In the genomic region with DNA sequence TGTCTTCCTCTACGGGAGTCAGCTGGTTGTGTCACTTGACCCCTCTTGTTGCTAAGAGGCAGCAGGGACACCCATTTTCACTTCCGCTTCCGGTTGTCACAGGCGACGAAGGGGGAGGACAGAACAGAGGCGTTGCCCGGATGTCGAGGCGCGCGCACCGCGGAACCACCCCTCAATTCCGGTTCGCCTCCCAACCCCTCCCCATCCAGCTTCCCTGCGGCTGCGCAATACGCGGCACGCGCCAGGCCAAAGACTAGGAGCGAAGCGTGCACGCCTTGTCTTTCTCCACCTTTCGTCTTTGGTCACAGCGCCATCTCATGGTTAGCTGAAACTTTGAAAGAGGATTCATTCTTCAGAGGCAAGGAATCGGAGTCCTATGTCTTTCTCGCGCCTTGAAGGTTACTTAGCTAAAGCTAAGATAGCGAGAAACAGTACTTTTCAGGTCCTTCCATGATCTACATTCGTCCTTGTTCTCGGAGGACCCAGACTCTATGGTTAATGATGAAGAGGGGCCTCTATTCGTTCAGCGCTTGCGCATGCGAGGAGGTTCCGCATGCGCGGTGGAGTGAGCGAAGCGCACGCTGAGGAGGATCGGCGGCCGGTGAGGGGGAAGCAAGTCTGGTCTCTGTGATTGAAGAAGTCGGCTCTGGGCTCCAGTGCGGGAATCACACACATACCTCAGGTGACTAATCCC, we compare ENCODE assay signal across 8 cellular contexts. TPM values are rescaled to one million over a fixed set of nuclear protein-coding genes. Genes with fewer than 3 reads are reported as not detected.
DNase-seq lines count a peak whose midpoint lies in the region; ATAC-seq, FAIRE-seq and TF ChIP-seq lines count a peak whose summit lies in the region.

A gene (minus strand): TSS at position 30 of the 694 bp plus-strand sequence. CDS start 106 bp downstream, outside the sequence.
A gene (plus strand): TSS at position 554 of the 694 bp plus-strand sequence. CDS start 4,440 bp downstream, outside the sequence.

- peak within 1 kb of the TSS; percentile 96 to 97 for H3K4me3 Mint-ChIP-seq in CD14-positive monocyte

- peak within 1 kb of the TSS; percentile 89 to 97 (median 93) for H3K4me3 ChIP-seq in HepG2 (replicated peaks in 1 of 3; ENCODE audit: insufficient read depth in 1 of 3, low read depth in 2 of 3, low read length in 3 of 3)

- intact Hi-C loops in CD14-positive monocyte (cut with micrococcal nuclease): loop anchor here in 1 of 2 donors (1.0 to 5.0 kb wide), 2 partner anchors 118 to 340 kb away; a partner anchor contains a TSS
- intact Hi-C loops in HepG2 (cut with micrococcal nuclease; ENCODE audit: unreplicated experiment): no loop called here

- POLR2A ChIA-PET in HepG2 (lab: Yijun Ruan, JAX): interaction anchor here (0.8 to 1.2 kb wide), 5 partner anchors 18 to 457 kb away, joined by 3 to 8 read pairs (median 3); a partner anchor contains a TSS

- peak within 1 kb of the TSS; percentile 89 for H3K9ac ChIP-seq in HepG2 (ENCODE audit: insufficient read depth, low read depth, low read length)

- H3K36me3 ChIP-seq in HepG2 (replicated peaks in 1 of 2; ENCODE audit: control insufficient read depth in 1 of 2, insufficient read depth in 2 of 2, low read length in 2 of 2): peaks cover 1 to 8% of the 10 kb centered on the region in 2 experiments; a peak in 2 of 5 replicates

- peaks cover 0 to 2% (median 0%) of the 10 kb centered on the region in 7 donors for H3K9me3 Mint-ChIP-seq in CD14-positive monocyte

- H3K4me2 ChIP-seq in HepG2 (ENCODE audit: low read depth, low read length): peak within 1 kb of the TSS; percentile 76

- H3K4me1 ChIP-seq in HepG2 (ENCODE audit: insufficient read depth, low read length): peaks cover 43% of the 10 kb centered on the region

- peak; percentile 88 to 89 for TF ChIP-seq POLR2A in HepG2 (IDR thresholded peaks at IDR 0.05; ENCODE audit: insufficient read depth in 1 of 2, low read depth in 2 of 2, low read length in 2 of 2)

- peaks cover 7% of the 10 kb centered on the region; the same call in 1 of the 2 replicates for H4K20me1 ChIP-seq in HepG2 (ENCODE audit: insufficient read depth, low read length)

- H3K36me3 Mint-ChIP-seq in CD14-positive monocyte: peaks cover 4 to 13% of the 10 kb centered on the region in 2 donors

- peak within 1 kb of the TSS; percentile 84 for H2AFZ ChIP-seq in HepG2 (ENCODE audit: low read length)

- H3K27ac Mint-ChIP-seq in CD14-positive monocyte: peak within 1 kb of the TSS; percentile 95 to 98 (median 97)

- BruUV-seq in HepG2 (replicated peaks; lab: Mats Ljungman, UMichigan): no TSS peak

- no peaks in the 10 kb centered on the region; a peak in 1 of 5 replicates for H3K27me3 ChIP-seq in HepG2 (ENCODE audit: control insufficient read depth in 1 of 2, insufficient read depth in 2 of 2, low read length in 2 of 2)

- CTCF ChIA-PET in HepG2 (lab: Yijun Ruan, JAX; ENCODE audit: low intra/inter-chr PET ratio, low total read pairs): interaction anchor here (0.9 kb wide), 1 partner anchor 194 kb away, joined by 3 read pairs; no protein-coding TSS in a partner anchor

- H3K4me1 Mint-ChIP-seq in CD14-positive monocyte: peaks cover 44% of the 10 kb centered on the region

- no peaks in the 10 kb centered on the region for H3K9me3 ChIP-seq in HepG2 (ENCODE audit: low read length)

- FAIRE-seq in HepG2 (lab: Jason Lieb, UNC): peak; percentile 99

- peak; percentile 100 for DNase-seq in CD14-positive monocyte (ENCODE audit: low spot score)
- DNase-seq in NCI-H748 treated with DMSO at 0.1 percent for 48 hours (lab: John Stamatoyannopoulos, UW): peak; percentile 91
- DNase-seq in activated CD4-positive, alpha-beta T cell treated with anti-CD3 and anti-CD28 coated beads, Interleukin-2, amount 50 U/mL, for 4 hours: peak; percentile 99
- DNase-seq in dermis blood vessel endothelial cell: peak; percentile 100
- DNase-seq in HepG2 (ENCODE audit: low spot score): peak; percentile 98
- DNase-seq in stimulated activated CD4-positive, alpha-beta T cell treated with anti-CD3 and anti-CD28 coated beads, Interleukin-4, amount 100 ng/mL, for 24 hours: peak; percentile 100

- in situ Hi-C loops in HepG2 (cut with HindIII; ENCODE audit: extremely low pct_ligation_motif_present, low pct_unique_long_range_greater_than_20kb): no loop called here

- peaks cover 60% of the 10 kb centered on the region for H3K79me2 ChIP-seq in HepG2 (ENCODE audit: insufficient read depth, low read length)

- WGBS in HepG2 (ENCODE audit: low lambda C conversion rate): 2% methylated on average over 27 of the region's 47 CpGs

- ATAC-seq in GM19351 (IDR thresholded peaks at IDR 0.05; ENCODE audit: unreplicated experiment): peak; percentile 90
- ATAC-seq in HG03558 (IDR thresholded peaks at IDR 0.05; ENCODE audit: extremely low read depth, unreplicated experiment): peak; percentile 86
- peak; percentile 97 for ATAC-seq in HepG2

- TF ChIP-seq EP300 in HepG2 (IDR thresholded peaks at IDR 0.05; ENCODE audit: low read depth in 2 of 2, low read length in 2 of 2): 0 out of 4 replicates have a peak, but pooled peaks of 1 of the 2 experiments have one; percentile 9
- TF ChIP-seq EP300 in HepG2 (CRISPR knock-in tag; IDR thresholded peaks at IDR 0.05; ENCODE audit: borderline replicate concordance): no peak

- TF ChIP-seq RAD21 in HepG2 (CRISPR knock-in tag; IDR thresholded peaks at IDR 0.05): 0 out of 2 replicates have a peak, but pooled peaks have one; percentile 22

- H3K27me3 Mint-ChIP-seq in CD14-positive monocyte (ENCODE audit: low read depth in 3 of 3): no peaks in the 10 kb centered on the region

- H3K27ac ChIP-seq in HepG2 (ENCODE audit: extremely low read length, insufficient read depth, low read length): peak within 1 kb of the TSS; percentile 86

- peak; percentile 100 for TF ChIP-seq CTCF in CD14-positive monocyte (IDR thresholded peaks at IDR 0.05)
- TF ChIP-seq CTCF in HepG2 (CRISPR knock-in tag; IDR thresholded peaks at IDR 0.05): peak; percentile 99

RNA-seq across cellular contexts. Expression of the first gene that starts in this region (rescaled TPM):
- polyA plus RNA-seq in CD14-positive monocyte (100 to 1,000 TPM in 1 of 2 donors, 10 to 100 TPM in 1; 94.1 to 122 TPM), HepG2 (2011; rRNA removed) (13.8 and 16.8 TPM in 2 replicates)
- total RNA-seq in dermis blood vessel endothelial cell (68.4 and 84.6 TPM in 2 replicates), HepG2 (2016; rRNA removed; fragmentation: Illumina TruSeq; extraction: Trizol) (53.9 and 70.9 TPM in 2 replicates)
- 14.1 and 14.4 TPM in 2 replicates for total RNA-seq in HepG2 (2016; cell fraction: cytosol; rRNA removed; fragmentation: Illumina TruSeq; extraction: Trizol; ENCODE audit: low read depth)
- 56.3 and 81.7 TPM in 2 replicates for total RNA-seq in HepG2 (2016; cell fraction: insoluble cytoplasmic fraction; rRNA removed; fragmentation: Illumina TruSeq; extraction: Trizol)
- total RNA-seq in HepG2 (2016; cell fraction: membrane; rRNA removed; fragmentation: Illumina TruSeq; extraction: Trizol): 24.1 and 24.3 TPM in 2 replicates
- 38.4 and 39.1 TPM in 2 replicates for total RNA-seq in HepG2 (2016; cell fraction: nucleus; rRNA removed; fragmentation: Illumina TruSeq; extraction: Trizol)
- 8.5 and 12.6 TPM in 2 replicates for polyA plus RNA-seq in HepG2 (2011; cell fraction: cytosol; rRNA removed)
- polyA plus RNA-seq in HepG2 (2011; cell fraction: nucleus; rRNA removed): 2.8 and 5.5 TPM in 2 replicates
- polyA plus RNA-seq in HepG2 (2012): 11.4 and 15.8 TPM in 2 replicates
- 8.2 and 12.5 TPM in 2 replicates for polyA plus RNA-seq in HepG2 (2016; cell fraction: cytosol; fragmentation: Illumina TruSeq; extraction: Trizol; ENCODE audit: low read depth)
- polyA plus RNA-seq in HepG2 (2016; cell fraction: insoluble cytoplasmic fraction; fragmentation: Illumina TruSeq; extraction: Trizol; ENCODE audit: low read depth): 59.2 and 77.2 TPM in 2 replicates
- polyA plus RNA-seq in HepG2 (2016; cell fraction: membrane; fragmentation: Illumina TruSeq; extraction: Trizol; ENCODE audit: low read depth): 14.9 and 19.0 TPM in 2 replicates
- polyA plus RNA-seq in HepG2 (2016; cell fraction: nucleus; fragmentation: Illumina TruSeq; extraction: Trizol; ENCODE audit: insufficient read depth, low read depth): 26.0 and 30.8 TPM in 2 replicates
- 12.2 and 45.3 TPM in 2 replicates for polyA minus RNA-seq in HepG2 (2011; rRNA and poly(A)+ RNA removed; ENCODE audit: low replicate concordance)
- polyA minus RNA-seq in HepG2 (2011; cell fraction: cytosol; rRNA and poly(A)+ RNA removed): 14.9 and 15.7 TPM in 2 replicates
- polyA minus RNA-seq in HepG2 (2011; cell fraction: nucleus; rRNA and poly(A)+ RNA removed): 31.9 and 39.3 TPM in 2 replicates

RNA-seq across cellular contexts. Expression of the second gene that starts in this region (rescaled TPM):
- polyA plus RNA-seq in CD14-positive monocyte (100 to 1,000 TPM; 110 to 111 TPM), HepG2 (2011; rRNA removed) (40.7 and 49.1 TPM in 2 replicates)
- total RNA-seq in dermis blood vessel endothelial cell (281 and 287 TPM in 2 replicates), HepG2 (2016; rRNA removed; fragmentation: Illumina TruSeq; extraction: Trizol) (246 and 389 TPM in 2 replicates)
- total RNA-seq in HepG2 (2016; cell fraction: cytosol; rRNA removed; fragmentation: Illumina TruSeq; extraction: Trizol; ENCODE audit: low read depth): 59.3 and 60.0 TPM in 2 replicates
- 252 and 396 TPM in 2 replicates for total RNA-seq in HepG2 (2016; cell fraction: insoluble cytoplasmic fraction; rRNA removed; fragmentation: Illumina TruSeq; extraction: Trizol)
- 74.9 and 81.0 TPM in 2 replicates for total RNA-seq in HepG2 (2016; cell fraction: membrane; rRNA removed; fragmentation: Illumina TruSeq; extraction: Trizol)
- 59.4 and 61.7 TPM in 2 replicates for total RNA-seq in HepG2 (2016; cell fraction: nucleus; rRNA removed; fragmentation: Illumina TruSeq; extraction: Trizol)
- polyA plus RNA-seq in HepG2 (2011; cell fraction: cytosol; rRNA removed): 27.7 and 40.2 TPM in 2 replicates
- 9.8 and 13.1 TPM in 2 replicates for polyA plus RNA-seq in HepG2 (2011; cell fraction: nucleus; rRNA removed)
- 106 and 109 TPM in 2 replicates for polyA plus RNA-seq in HepG2 (2012)
- 54.1 and 56.5 TPM in 2 replicates for polyA plus RNA-seq in HepG2 (2016; cell fraction: cytosol; fragmentation: Illumina TruSeq; extraction: Trizol; ENCODE audit: low read depth)
- polyA plus RNA-seq in HepG2 (2016; cell fraction: insoluble cytoplasmic fraction; fragmentation: Illumina TruSeq; extraction: Trizol; ENCODE audit: low read depth): 301 and 323 TPM in 2 replicates
- 52.2 and 52.4 TPM in 2 replicates for polyA plus RNA-seq in HepG2 (2016; cell fraction: membrane; fragmentation: Illumina TruSeq; extraction: Trizol; ENCODE audit: low read depth)
- 79.2 and 81.5 TPM in 2 replicates for polyA plus RNA-seq in HepG2 (2016; cell fraction: nucleus; fragmentation: Illumina TruSeq; extraction: Trizol; ENCODE audit: insufficient read depth, low read depth)
- polyA minus RNA-seq in HepG2 (2011; rRNA and poly(A)+ RNA removed; ENCODE audit: low replicate concordance): 11.1 and 67.7 TPM in 2 replicates
- 39.7 and 43.5 TPM in 2 replicates for polyA minus RNA-seq in HepG2 (2011; cell fraction: cytosol; rRNA and poly(A)+ RNA removed)
- 23.6 and 30.6 TPM in 2 replicates for polyA minus RNA-seq in HepG2 (2011; cell fraction: nucleus; rRNA and poly(A)+ RNA removed)

Comparison
In these comparisons a context has a peak if more than half of its experiments do, and no peak if none do; other contexts are left out.
1. Peak in every context shown above with its lines: DNase-seq, ATAC-seq, H3K4me3 ChIP-seq and H3K27ac ChIP-seq.